Comparison of ENCODE assay signal across 8 cellular contexts in the genomic region with DNA sequence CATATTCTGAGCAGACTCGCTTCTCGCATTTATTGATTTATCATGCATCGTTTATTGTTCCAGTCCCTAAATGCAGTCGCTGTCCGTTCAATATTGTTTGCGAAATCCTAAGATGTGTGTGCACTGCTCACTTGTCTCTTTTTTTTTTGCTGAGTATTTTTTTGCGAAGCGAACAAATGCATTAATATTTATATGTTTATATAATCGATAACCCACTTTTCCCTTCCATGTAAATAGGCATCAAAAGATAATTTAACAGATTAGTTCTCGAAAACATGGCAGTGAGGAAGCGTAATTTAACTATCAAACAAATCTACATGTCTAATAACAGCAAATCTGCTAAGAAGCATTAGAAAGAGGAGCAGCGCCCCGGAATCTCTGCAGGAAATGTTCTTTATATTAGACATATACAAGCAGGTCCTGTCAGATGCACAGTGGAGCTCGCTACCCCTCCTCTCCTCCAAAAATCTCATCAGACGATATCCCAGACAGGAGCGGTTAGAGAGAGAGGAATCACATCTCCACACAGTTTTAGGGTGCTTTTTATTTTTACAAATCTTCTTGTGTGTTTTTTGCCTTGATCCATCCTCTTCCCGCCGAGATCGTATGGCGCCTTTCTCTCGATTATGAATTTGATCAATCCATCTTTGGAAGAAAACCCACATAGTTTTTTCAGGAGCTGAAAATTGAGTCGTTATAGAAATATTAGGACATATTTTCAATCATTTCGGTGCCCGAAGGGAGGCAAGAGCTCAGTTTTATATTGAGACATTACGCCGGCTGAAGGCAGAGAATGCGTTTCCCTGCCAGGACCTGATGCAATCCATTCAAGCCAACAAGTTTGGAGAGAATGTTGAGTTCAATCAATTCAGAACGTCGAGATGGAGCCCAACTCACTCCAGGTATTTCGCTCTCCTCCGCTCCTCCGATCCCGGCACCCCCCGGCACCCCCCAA. TPM values are rescaled to one million over a fixed set of nuclear protein-coding genes. Genes with fewer than 3 reads are reported as not detected.
DNase-seq lines count a peak whose midpoint lies in the region; ATAC-seq and TF ChIP-seq lines count a peak whose summit lies in the region.

A gene with protein sequence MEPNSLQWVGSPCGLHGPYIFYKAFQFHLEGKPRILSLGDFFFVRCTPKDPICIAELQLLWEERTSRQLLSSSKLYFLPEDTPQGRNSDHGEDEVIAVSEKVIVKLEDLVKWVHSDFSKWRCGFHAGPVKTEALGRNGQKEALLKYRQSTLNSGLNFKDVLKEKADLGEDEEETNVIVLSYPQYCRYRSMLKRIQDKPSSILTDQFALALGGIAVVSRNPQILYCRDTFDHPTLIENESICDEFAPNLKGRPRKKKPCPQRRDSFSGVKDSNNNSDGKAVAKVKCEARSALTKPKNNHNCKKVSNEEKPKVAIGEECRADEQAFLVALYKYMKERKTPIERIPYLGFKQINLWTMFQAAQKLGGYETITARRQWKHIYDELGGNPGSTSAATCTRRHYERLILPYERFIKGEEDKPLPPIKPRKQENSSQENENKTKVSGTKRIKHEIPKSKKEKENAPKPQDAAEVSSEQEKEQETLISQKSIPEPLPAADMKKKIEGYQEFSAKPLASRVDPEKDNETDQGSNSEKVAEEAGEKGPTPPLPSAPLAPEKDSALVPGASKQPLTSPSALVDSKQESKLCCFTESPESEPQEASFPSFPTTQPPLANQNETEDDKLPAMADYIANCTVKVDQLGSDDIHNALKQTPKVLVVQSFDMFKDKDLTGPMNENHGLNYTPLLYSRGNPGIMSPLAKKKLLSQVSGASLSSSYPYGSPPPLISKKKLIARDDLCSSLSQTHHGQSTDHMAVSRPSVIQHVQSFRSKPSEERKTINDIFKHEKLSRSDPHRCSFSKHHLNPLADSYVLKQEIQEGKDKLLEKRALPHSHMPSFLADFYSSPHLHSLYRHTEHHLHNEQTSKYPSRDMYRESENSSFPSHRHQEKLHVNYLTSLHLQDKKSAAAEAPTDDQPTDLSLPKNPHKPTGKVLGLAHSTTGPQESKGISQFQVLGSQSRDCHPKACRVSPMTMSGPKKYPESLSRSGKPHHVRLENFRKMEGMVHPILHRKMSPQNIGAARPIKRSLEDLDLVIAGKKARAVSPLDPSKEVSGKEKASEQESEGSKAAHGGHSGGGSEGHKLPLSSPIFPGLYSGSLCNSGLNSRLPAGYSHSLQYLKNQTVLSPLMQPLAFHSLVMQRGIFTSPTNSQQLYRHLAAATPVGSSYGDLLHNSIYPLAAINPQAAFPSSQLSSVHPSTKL (plus strand): TSS at position 871 of the 955 bp plus-strand sequence. CDS start 11 bp downstream, at position 882.

- H3K36me3 Mint-ChIP-seq in IgD-negative memory B cell: peaks cover 4% of the 10 kb centered on the region
- no peaks in the 10 kb centered on the region for H3K36me3 Mint-ChIP-seq in osteocyte (ENCODE audit: unreplicated experiment)

- in situ Hi-C loops in SK-MEL-5 (cut with HindIII; ENCODE audit: low pct_unique_long_range_greater_than_20kb, low sequenced_read_pairs): no loop called here

- H3K36me3 ChIP-seq in ascending aorta: no peaks in the 10 kb centered on the region

- H3K27ac Mint-ChIP-seq in IgD-negative memory B cell: peak within 1 kb of the TSS; percentile 91 to 98 (median 96)
- H3K27ac Mint-ChIP-seq in osteocyte (ENCODE audit: unreplicated experiment): peak within 1 kb of the TSS; percentile 99

- no peaks in the 10 kb centered on the region for H3K9me3 ChIP-seq in ascending aorta

- H3K4me3 Mint-ChIP-seq in IgD-negative memory B cell: peak within 1 kb of the TSS; percentile 94 to 99 (median 96)
- H3K4me3 Mint-ChIP-seq in osteocyte (ENCODE audit: unreplicated experiment): peak within 1 kb of the TSS; percentile 91

- no peak for TF ChIP-seq CTCF in ascending aorta (IDR thresholded peaks at IDR 0.05)
- no peak for TF ChIP-seq CTCF in osteocyte (IDR thresholded peaks at IDR 0.05)

- DNase-seq in DMS114 treated with DMSO at 0.1 percent for 48 hours (lab: John Stamatoyannopoulos, UW; ENCODE audit: unreplicated experiment) (peak; percentile 86), SK-MEL-5 (ENCODE audit: low read depth, low spot score) (peak; percentile 70), ascending aorta (ENCODE audit: low spot score in 2 of 2) (peak in 1 of 2 donors; percentile 71), left cardiac atrium (peak; percentile 45), osteocyte (ENCODE audit: extremely low spot score, unreplicated experiment) (no peak), GM19240 (ENCODE audit: insufficient read length, low spot score) (no peak)

- no peaks in the 10 kb centered on the region for H3K27me3 ChIP-seq in ascending aorta

- peak within 1 kb of the TSS; percentile 84 to 89 for H3K4me3 ChIP-seq in ascending aorta

- ATAC-seq in left cardiac atrium (peak in 1 of 2 donors; percentile 6), GM19328 (IDR thresholded peaks at IDR 0.05; ENCODE audit: unreplicated experiment) (no peak)

- intact Hi-C loops in ascending aorta (cut with DNase I) (loop anchor here (5.0 to 10.0 kb wide), 5 partner anchors 64 to 956 kb away; a partner anchor contains a TSS), left cardiac atrium (cut with DNase I) (loop anchor here (5.0 to 10.0 kb wide), 4 partner anchors 41 to 341 kb away; no protein-coding TSS in a partner anchor)

- H3K4me1 ChIP-seq in ascending aorta: peaks cover 0 to 25% of the 10 kb centered on the region in 2 donors

- no peaks in the 10 kb centered on the region for H3K27me3 Mint-ChIP-seq in IgD-negative memory B cell
- no peaks in the 10 kb centered on the region for H3K27me3 Mint-ChIP-seq in osteocyte (ENCODE audit: unreplicated experiment)

- H3K9me3 Mint-ChIP-seq in IgD-negative memory B cell (no peaks in the 10 kb centered on the region), osteocyte (ENCODE audit: unreplicated experiment) (no peaks in the 10 kb centered on the region)

- H3K4me1 Mint-ChIP-seq in IgD-negative memory B cell (peaks cover 34 to 41% (median 36%) of the 10 kb centered on the region in 3 donors), osteocyte (ENCODE audit: unreplicated experiment) (peaks cover 51% of the 10 kb centered on the region)

- H3K27ac ChIP-seq in ascending aorta: peak within 1 kb of the TSS; percentile 99

RNA-seq across cellular contexts. Expression of the gene that starts here (rescaled TPM):
- polyA plus RNA-seq in IgD-negative memory B cell: 154 TPM
- 17.1 and 17.5 TPM in 2 replicates for total RNA-seq in SK-MEL-5 (2014; rRNA removed; shearing (Covaris generic))
- polyA plus RNA-seq in SK-MEL-5 (2015; cell fraction: cytosol; rRNA removed): 5.1 and 7.4 TPM in 2 replicates
- polyA plus RNA-seq in SK-MEL-5 (2015; cell fraction: nucleus; rRNA removed): 6.0 and 7.0 TPM in 2 replicates
- total RNA-seq in ascending aorta (92.5 TPM), left cardiac atrium (10 to 100 TPM; 36.5 to 37.9 TPM), osteocyte (87.3 and 89.4 TPM in 2 replicates)

Comparison
In these comparisons a context has a peak if more than half of its experiments do, and no peak if none do; other contexts are left out.
1. DNase-seq: peak in DMS114 treated with DMSO at 0.1 percent for 48 hours (single experiment), SK-MEL-5 (single experiment) and left cardiac atrium (single experiment); none in osteocyte (single experiment) and GM19240 (single experiment).